ENCODE assay signal across 9 cellular contexts in the genomic region with DNA sequence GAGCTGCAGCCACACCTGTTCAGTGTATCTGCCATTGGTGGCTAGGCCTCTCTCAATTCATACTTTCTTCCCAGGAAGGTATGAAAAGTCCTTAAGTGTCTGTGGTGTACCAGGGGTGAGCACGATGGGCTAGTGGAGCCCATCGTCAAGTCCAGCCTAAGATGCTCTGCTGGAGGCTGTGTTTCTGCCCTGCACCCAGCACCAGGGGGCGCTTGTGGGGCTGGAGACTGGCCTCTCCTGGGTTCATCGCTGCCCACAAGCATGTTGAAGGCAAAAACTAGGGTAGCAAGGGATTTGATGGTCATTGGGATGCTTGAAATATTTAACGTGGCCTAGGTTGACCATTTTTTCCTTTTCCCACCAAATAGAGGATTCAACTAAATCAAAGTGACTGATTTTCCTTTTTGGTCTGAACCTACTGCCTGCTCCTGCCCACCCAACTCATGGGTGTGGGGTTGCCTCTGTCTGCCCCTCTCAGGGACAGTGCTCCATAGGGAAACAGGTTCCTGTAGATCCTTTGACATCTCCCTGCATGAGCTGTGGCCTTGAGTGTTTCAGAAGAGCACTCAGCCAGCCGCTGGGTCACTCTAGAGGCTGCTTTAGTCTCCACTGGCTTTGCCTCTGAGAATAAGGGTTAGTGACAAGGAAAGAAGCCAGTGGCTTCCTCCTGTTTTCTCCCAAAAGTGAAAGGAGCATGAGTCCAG. TPM values are rescaled to one million over a fixed set of nuclear protein-coding genes. Genes with fewer than 3 reads are reported as not detected.
DNase-seq lines count a peak whose midpoint lies in the region; ATAC-seq, FAIRE-seq and TF ChIP-seq lines count a peak whose summit lies in the region.
"Had no signal": no experiment of that assay in that cellular context is flagged by ENCODE, and none has a peak within 500 bp of the region (broad histone marks: within the 10 kb centered on the region; RNA-seq: fewer than 3 reads in every experiment).

No MANE protein-coding gene starts in this region.

- TF ChIP-seq CTCF in OCI-LY3 (IDR thresholded peaks at IDR 0.05; ENCODE audit: low read depth, low read length) (peak; percentile 47), fibroblast of the aortic adventitia (IDR thresholded peaks at IDR 0.05; ENCODE audit: insufficient read depth, low read length) (peak; percentile 26), upper lobe of left lung (IDR thresholded peaks at IDR 0.05) (peak in 3 of 6 experiments; percentile 31 to 40 (median 35))

- ATAC-seq in upper lobe of left lung (ENCODE audit: low FRiP score in 2 of 2), result peak; percentile 7 to 46
- no peak for ATAC-seq in HG03135 (IDR thresholded peaks at IDR 0.05; ENCODE audit: unreplicated experiment)
- no peak for ATAC-seq in HG02973 (IDR thresholded peaks at IDR 0.05; ENCODE audit: unreplicated experiment)

- H3K4me1 ChIP-seq in OCI-LY3 (ENCODE audit: low read length) (no peaks in the 10 kb centered on the region), upper lobe of left lung (peaks cover 0 to 2% (median 0%) of the 10 kb centered on the region in 4 donors)
- H3K4me1 ChIP-seq: uterus had no signal

- peak; percentile 23 for DNase-seq in stimulated activated CD4-positive, alpha-beta T cell treated with anti-CD3 and anti-CD28 coated beads, Interleukin-15, amount 100 ng/mL, for 24 hours
- DNase-seq in stimulated activated CD4-positive, alpha-beta T cell treated with anti-CD3 and anti-CD28 coated beads, Interleukin-2, amount 100 ng/mL, for 48 hours, result no peak
- DNase-seq in fibroblast of the aortic adventitia (ENCODE audit: low read depth), result no peak
- DNase-seq in upper lobe of left lung, result peak in 1 of 2 donors; percentile 36
- DNase-seq in frontal cortex (ENCODE audit: low spot score in 2 of 2), result no peak
- DNase-seq: uterus had no signal

- H4K20me1 ChIP-seq in OCI-LY3 (ENCODE audit: insufficient read depth, low read length), result no peaks in the 10 kb centered on the region

- no peaks in the 10 kb centered on the region for H3K79me2 ChIP-seq in OCI-LY3 (ENCODE audit: low read length)

- H3K9ac ChIP-seq in OCI-LY3 (ENCODE audit: low read length), result no peak overlapping the region

- H3K27ac ChIP-seq in OCI-LY3 (ENCODE audit: low read length), result no peak overlapping the region
- peak overlapping the region in 3 of 4 donors; percentile 11 to 43 (median 30) for H3K27ac ChIP-seq in upper lobe of left lung
- H3K27ac ChIP-seq: uterus had no signal

- TF ChIP-seq EP300 in upper lobe of left lung (IDR thresholded peaks at IDR 0.05), result no peak

- FAIRE-seq in frontal cortex (lab: Jason Lieb, UNC), result no peak

- no peak overlapping the region for H2AFZ ChIP-seq in OCI-LY3 (ENCODE audit: low read depth, low read length)

- H3K27me3 ChIP-seq in OCI-LY3 (ENCODE audit: low read depth, low read length) (no peaks in the 10 kb centered on the region), upper lobe of left lung (no peaks in the 10 kb centered on the region)
- H3K27me3 ChIP-seq: uterus had no signal

- WGBS in upper lobe of left lung, 2 donors, result 67% methylated on average over 6 of the region's 6 CpGs

- H3K9me3 ChIP-seq in OCI-LY3 (ENCODE audit: insufficient read depth, low read length) (no peaks in the 10 kb centered on the region), upper lobe of left lung (no peaks in the 10 kb centered on the region)
- H3K9me3 ChIP-seq: uterus had no signal

- H3K4me2 ChIP-seq in OCI-LY3 (ENCODE audit: low read length), result no peak overlapping the region

- H3K36me3 ChIP-seq in OCI-LY3 (replicated peaks; ENCODE audit: low read depth, low read length) (no peaks in the 10 kb centered on the region), upper lobe of left lung (no peaks in the 10 kb centered on the region)
- H3K36me3 ChIP-seq: uterus had no signal

- TF ChIP-seq POLR2A in upper lobe of left lung (IDR thresholded peaks at IDR 0.05), result no peak

- H3K4me3 ChIP-seq in OCI-LY3 (ENCODE audit: low read length) (no peak overlapping the region), fibroblast of the aortic adventitia (ENCODE audit: low read depth, low read length) (no peak overlapping the region), upper lobe of left lung (no peak overlapping the region)
- H3K4me3 ChIP-seq: uterus had no signal

RNA-seq across cellular contexts. Expression of a gene that starts 59.0 kb away (rescaled TPM):
- total RNA-seq in fibroblast of the aortic adventitia (ENCODE audit: low replicate concordance) (62.8 and 115 TPM in 2 replicates), upper lobe of left lung (100 to 1,000 TPM in 3 of 6 donors, 10 to 100 TPM in 3; 63.6 to 133 (median 94.9) TPM), frontal cortex (93.8 TPM)

RNA-seq across cellular contexts. Expression of a gene that starts 59.2 kb away (rescaled TPM):
- total RNA-seq in fibroblast of the aortic adventitia (ENCODE audit: low replicate concordance), result 9.6 and 13.6 TPM in 2 replicates
- total RNA-seq in upper lobe of left lung, result 10 to 100 TPM; 10.6 to 66.0 (median 28.8) TPM
- 20.4 TPM for total RNA-seq in frontal cortex

Comparison
In these comparisons a context has a peak if more than half of its experiments do, and no peak if none do; other contexts are left out.
1. ATAC-seq: peak in upper lobe of left lung (2 of 2); none in HG03135 (single experiment) and HG02973 (single experiment).